In genomic region chr4:90030202-90030601, GRCh38 we compare ENCODE assay signal across 28 cellular contexts.
"Had no signal": no experiment of that assay in that cellular context is flagged by ENCODE, and none has a peak within 500 bp of the region (broad histone marks: within the 10 kb centered on the region; RNA-seq: fewer than 3 reads in every experiment).

No MANE protein-coding gene starts in this region.

- H3K36me3 Mint-ChIP-seq: activated CD8-positive, alpha-beta memory T cell treated with anti-CD3 and anti-CD28 coated beads, Interleukin-2, amount 10 ng/mL, durations not matched to agents 7 days and 5 days; activated naive CD8-positive, alpha-beta T cell treated with anti-CD3 and anti-CD28 coated beads for 36 hours had no signal

- H3K27me3 Mint-ChIP-seq: activated CD4-positive, alpha-beta memory T cell treated with anti-CD3 and anti-CD28 coated beads, Interleukin-2, amount 10 ng/mL, durations not matched to agents 7 days and 5 days; activated CD8-positive, alpha-beta memory T cell treated with anti-CD3 and anti-CD28 coated beads, Interleukin-2, amount 10 ng/mL, durations not matched to agents 7 days and 5 days had no signal

- H3K27ac ChIP-seq: brain microvascular endothelial cell, WERI-Rb-1 had no signal

- H3K4me1 Mint-ChIP-seq: activated CD4-positive, alpha-beta memory T cell treated with anti-CD3 and anti-CD28 coated beads, Interleukin-2, amount 10 ng/mL, durations not matched to agents 7 days and 5 days; activated CD8-positive, alpha-beta memory T cell treated with anti-CD3 and anti-CD28 coated beads, Interleukin-2, amount 10 ng/mL, durations not matched to agents 7 days and 5 days; activated naive CD8-positive, alpha-beta T cell treated with anti-CD3 and anti-CD28 coated beads for 36 hours had no signal

- H3K27ac Mint-ChIP-seq: activated CD4-positive, alpha-beta memory T cell treated with anti-CD3 and anti-CD28 coated beads, Interleukin-2, amount 10 ng/mL, durations not matched to agents 7 days and 5 days; activated CD8-positive, alpha-beta memory T cell treated with anti-CD3 and anti-CD28 coated beads, Interleukin-2, amount 10 ng/mL, durations not matched to agents 7 days and 5 days; activated naive CD8-positive, alpha-beta T cell treated with anti-CD3 and anti-CD28 coated beads for 36 hours had no signal

- H3K4me3 Mint-ChIP-seq: activated CD4-positive, alpha-beta memory T cell treated with anti-CD3 and anti-CD28 coated beads, Interleukin-2, amount 10 ng/mL, durations not matched to agents 7 days and 5 days; activated CD8-positive, alpha-beta memory T cell treated with anti-CD3 and anti-CD28 coated beads, Interleukin-2, amount 10 ng/mL, durations not matched to agents 7 days and 5 days; activated naive CD8-positive, alpha-beta T cell treated with anti-CD3 and anti-CD28 coated beads for 36 hours had no signal

- ATAC-seq: activated CD8-positive, alpha-beta memory T cell treated with anti-CD3 and anti-CD28 coated beads, Interleukin-2, amount 10 ng/mL, durations not matched to agents 7 days and 5 days had no signal

- H3K36me3 ChIP-seq: brain microvascular endothelial cell, WERI-Rb-1 had no signal

- H3K9me3 Mint-ChIP-seq: activated CD4-positive, alpha-beta memory T cell treated with anti-CD3 and anti-CD28 coated beads, Interleukin-2, amount 10 ng/mL, durations not matched to agents 7 days and 5 days had no signal

- H3K27me3 ChIP-seq: brain microvascular endothelial cell had no signal

- DNase-seq: activated CD4-positive, alpha-beta memory T cell treated with anti-CD3 and anti-CD28 coated beads, Interleukin-2, amount 10 ng/mL, durations not matched to agents 7 days and 5 days; activated CD4-positive, alpha-beta T cell treated with anti-CD3 and anti-CD28 coated beads for 1 hour; activated CD4-positive, alpha-beta T cell treated with anti-CD3 and anti-CD28 coated beads for 48 hours; activated CD4-positive, CD25-positive, alpha-beta regulatory T cell; activated CD8-positive, alpha-beta memory T cell treated with anti-CD3 and anti-CD28 coated beads for 24 hours; activated CD8-positive, alpha-beta memory T cell treated with anti-CD3 and anti-CD28 coated beads, Interleukin-2, amount 10 ng/mL, durations not matched to agents 7 days and 5 days; activated CD8-positive, alpha-beta memory T cell treated with anti-CD3 and anti-CD28 coated beads, Interleukin-2, amount 50 U/mL, for 48 hours; activated effector memory CD4-positive, alpha-beta T cell treated with Interleukin-2 at 50 U/mL for 16 hours; activated naive CD4-positive, alpha-beta T cell; activated naive CD4-positive, alpha-beta T cell treated with anti-CD3 and anti-CD28 coated beads, Interleukin-2, amount 50 U/mL, for 16 hours; activated naive CD8-positive, alpha-beta T cell treated with anti-CD3 and anti-CD28 coated beads for 36 hours; activated T-cell treated with anti-CD3 and anti-CD28 coated beads, Interleukin-2, amount 50 U/mL, for 48 hours; amniotic stem cell; aorta; brain microvascular endothelial cell; central memory CD4-positive, alpha-beta T cell; NCI-H1105; NCI-H1417 treated with DMSO at 0.1 percent for 48 hours; NCI-H187 treated with DMSO at 0.1 percent for 48 hours; NCI-H345; NCI-H510A treated with DMSO at 0.1 percent for 48 hours; NK-92 treated with Interleukin-12 subunit alpha and Interleukin-12 subunit beta, amount 100 ng/mL, for 24 hours; Right ventricle myocardium superior; SW 1271; T-helper 1 cell; T-helper 2 cell; T-helper 9 cell had no signal
